In the genomic region with DNA sequence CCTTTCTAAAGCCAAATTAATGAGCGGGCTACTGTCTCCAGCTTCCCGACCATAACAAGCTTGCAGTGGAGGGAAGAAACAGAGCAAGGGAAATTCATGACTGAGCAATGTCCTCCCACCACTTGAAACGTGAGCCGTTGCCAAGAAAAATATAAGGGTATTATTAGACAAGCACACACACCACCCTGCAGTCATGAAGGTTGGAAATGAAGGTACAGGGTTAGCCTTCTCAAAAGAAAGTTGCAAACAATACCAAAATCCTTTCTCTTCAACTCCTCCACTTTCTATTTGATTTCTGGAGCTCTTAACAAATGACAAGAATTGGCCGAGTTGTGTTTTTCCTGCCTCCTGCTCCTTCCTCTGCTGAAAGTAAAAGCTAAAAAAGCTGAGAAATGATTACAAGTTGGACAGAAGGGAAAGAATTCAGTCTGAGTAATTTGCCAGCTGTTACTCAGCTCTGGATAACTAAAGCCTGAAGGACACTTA, we compare ENCODE assay signal across 9 cellular contexts.
A peak's percentile ranks its signal among the peaks of the same experiment; 100 is the strongest.
DNase-seq lines count a peak whose midpoint lies in the region; ATAC-seq, FAIRE-seq and TF ChIP-seq lines count a peak whose summit lies in the region.
"Had no signal": no experiment of that assay in that cellular context is flagged by ENCODE, and none has a peak within 500 bp of the region (broad histone marks: within the 10 kb centered on the region; RNA-seq: fewer than 3 reads in every experiment).

No MANE protein-coding gene starts in this region.

- no peak for FAIRE-seq in GM12892 (lab: Jason Lieb, UNC)

- H3K79me1 ChIP-seq in mesenchymal stem cell (replicated peaks; ENCODE audit: low read length, poor library complexity, severe bottlenecking) = no peaks in the 10 kb centered on the region

- ATAC-seq in HG03442 (IDR thresholded peaks at IDR 0.05; ENCODE audit: unreplicated experiment) = no peak
- ATAC-seq in effector memory CD8-positive, alpha-beta T cell (replicated peaks) = no peak

- peak overlapping the region; percentile 62 for H3K4me2 ChIP-seq in mesenchymal stem cell (ENCODE audit: low read length, poor library complexity, severe bottlenecking)

- H3K23ac ChIP-seq in mesenchymal stem cell (ENCODE audit: low read length in 2 of 2) = no peak overlapping the region

- H3K36me3 ChIP-seq in mesenchymal stem cell (ENCODE audit: control insufficient read depth in 1 of 2, insufficient read depth in 2 of 2, low read depth in 1 of 2, low read length in 2 of 2) = no peaks in the 10 kb centered on the region

- H3K27ac Mint-ChIP-seq in effector memory CD8-positive, alpha-beta T cell = no peak overlapping the region

- no peak overlapping the region for H2AK5ac ChIP-seq in mesenchymal stem cell (ENCODE audit: low read length, severe bottlenecking)

- TF ChIP-seq POLR2A in GM12892 (IDR thresholded peaks at IDR 0.05; ENCODE audit: low read depth, low read length) = no peak

- H2AFZ ChIP-seq in mesenchymal stem cell (ENCODE audit: low read depth, low read length) = no peak overlapping the region

- no peak overlapping the region for H3K18ac ChIP-seq in mesenchymal stem cell (ENCODE audit: low read depth in 1 of 2, low read length in 2 of 2)

- H3K27me3 Mint-ChIP-seq in effector memory CD8-positive, alpha-beta T cell = peaks cover 35 to 46% of the 10 kb centered on the region in 2 donors

- CTCF ChIA-PET in AG04450 (lab: Charles Lee) = no interaction called here

- TF ChIP-seq CTCF in AG04450 (IDR thresholded peaks at IDR 0.05; ENCODE audit: low read depth, low read length) = no peak
- no peak for TF ChIP-seq CTCF in cardiac fibroblast (IDR thresholded peaks at IDR 0.05; ENCODE audit: low read depth, low read length)

- H3K9ac ChIP-seq in mesenchymal stem cell (ENCODE audit: low read length) = peak overlapping the region; percentile 72

- POLR2A ChIA-PET in AG04450 (lab: Yijun Ruan, JAX) = no interaction called here

- H3K27me3 ChIP-seq in AG04450 (ENCODE audit: control insufficient read depth, insufficient read depth, low read length) = peaks cover 13% of the 10 kb centered on the region
- H3K27me3 ChIP-seq in mesenchymal stem cell (ENCODE audit: control insufficient read depth in 1 of 2, insufficient read depth in 1 of 2, low read length in 2 of 2) = no peaks in the 10 kb centered on the region

- H3K9me3 Mint-ChIP-seq in effector memory CD8-positive, alpha-beta T cell = peaks cover 0 to 1% of the 10 kb centered on the region in 2 donors

- peak overlapping the region; percentile 43 for H4K8ac ChIP-seq in mesenchymal stem cell (ENCODE audit: low read length)

- H3K27ac ChIP-seq in AG04450 (ENCODE audit: low read depth, low read length) (peak overlapping the region; percentile 54), mesenchymal stem cell (ENCODE audit: low read length, poor library complexity, severe bottlenecking) (peak overlapping the region; percentile 88)

- no peak overlapping the region for H3K4ac ChIP-seq in mesenchymal stem cell (ENCODE audit: low read depth in 1 of 2, low read length in 2 of 2)

- H2BK15ac ChIP-seq in mesenchymal stem cell (ENCODE audit: low read depth, poor library complexity, severe bottlenecking) = no peak overlapping the region

- no peak overlapping the region for H3K14ac ChIP-seq in mesenchymal stem cell (ENCODE audit: low read length in 2 of 2)

- no peak overlapping the region for H2BK120ac ChIP-seq in mesenchymal stem cell (ENCODE audit: low read depth, low read length)

- 8% methylated on average over 5 of the region's 5 CpGs for WGBS in mesenchymal stem cell

- no peaks in the 10 kb centered on the region for H3K36me3 Mint-ChIP-seq in effector memory CD8-positive, alpha-beta T cell (ENCODE audit: insufficient read depth)

- H2BK12ac ChIP-seq in mesenchymal stem cell (ENCODE audit: low read length in 2 of 2) = no peak overlapping the region

- H3K9me3 ChIP-seq in AG04450 (ENCODE audit: control insufficient read depth, insufficient read depth, low read length) (no peaks in the 10 kb centered on the region), mesenchymal stem cell (ENCODE audit: control insufficient read depth, low read length) (no peaks in the 10 kb centered on the region)

- DNase-seq in AG04450 (ENCODE audit: low read depth, low spot score) (peak; percentile 18), NCI-H2107 (lab: John Stamatoyannopoulos, UW) (peak; percentile 5), cardiac fibroblast (ENCODE audit: low read depth in 2 of 2) (peak; percentile 72 to 88), mesenchymal stem cell (peak; percentile 78), GM12892 (ENCODE audit: insufficient read length) (no peak)
- DNase-seq in effector memory CD8-positive, alpha-beta T cell = no peak
- DNase-seq in activated CD4-positive, alpha-beta T cell treated with anti-CD3 and anti-CD28 coated beads, Interleukin-2, amount 50 U/mL, for 1 hour = no peak
- DNase-seq: Calu3 had no signal

- H2BK5ac ChIP-seq in mesenchymal stem cell (ENCODE audit: low read depth, low read length, poor library complexity, severe bottlenecking) = peak overlapping the region; percentile 68

- H3K4me1 Mint-ChIP-seq in effector memory CD8-positive, alpha-beta T cell (ENCODE audit: low read depth in 2 of 2) = no peaks in the 10 kb centered on the region

- peaks cover 7% of the 10 kb centered on the region for H3K4me1 ChIP-seq in mesenchymal stem cell (ENCODE audit: control insufficient read depth, insufficient read depth, low read depth, low read length)

- H3K4me3 ChIP-seq in AG04450 (ENCODE audit: low read depth, low read length) = peak overlapping the region; percentile 48
- H3K4me3 ChIP-seq in cardiac fibroblast (replicated peaks in 1 of 2; ENCODE audit: low read depth in 2 of 2, low read length in 2 of 2) = peak overlapping the region; percentile 17 to 37
- H3K4me3 ChIP-seq in mesenchymal stem cell (ENCODE audit: insufficient read depth in 1 of 2, low read depth in 1 of 2, low read length in 2 of 2) = peak overlapping the region in 1 of 2 experiments; percentile 67

- no peak overlapping the region for H3K4me3 Mint-ChIP-seq in effector memory CD8-positive, alpha-beta T cell

- no peak overlapping the region for H4K91ac ChIP-seq in mesenchymal stem cell (ENCODE audit: low read length)

Comparison
In these comparisons a context has a peak if more than half of its experiments do, and no peak if none do; other contexts are left out.
1. DNase-seq: peak in AG04450 (single experiment), NCI-H2107 (single experiment), cardiac fibroblast (2 of 2) and mesenchymal stem cell (single experiment); none in GM12892 (single experiment), effector memory CD8-positive, alpha-beta T cell (0 of 3) and activated CD4-positive, alpha-beta T cell treated with anti-CD3 and anti-CD28 coated beads, Interleukin-2, amount 50 U/mL, for 1 hour (single experiment).